Comparison of ENCODE assay signal across 1 cellular context in the genomic region with DNA sequence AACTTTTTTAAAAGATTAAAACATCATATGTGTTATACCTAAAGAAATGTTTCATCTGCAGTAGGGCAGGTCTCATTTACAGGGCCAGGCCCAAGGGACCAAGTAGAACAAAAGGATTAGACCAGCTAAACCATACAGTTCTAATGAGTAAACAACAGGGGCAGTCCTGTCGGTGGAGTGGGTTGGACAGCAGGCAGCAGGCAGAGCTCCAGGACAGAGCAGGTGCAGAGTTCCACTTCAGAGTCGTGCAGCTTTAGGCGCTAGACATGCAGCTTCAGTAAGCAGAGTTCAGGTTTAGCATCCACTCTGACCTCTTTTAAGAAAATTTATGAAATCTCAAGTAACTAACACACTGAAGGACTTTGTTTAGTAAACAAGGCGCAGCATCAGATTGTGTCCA.
TF ChIP-seq lines count a peak whose summit lies in the region.

No MANE protein-coding gene starts in this region.

TF ChIP-seq in IMR-90, 13 proteins besides CTCF, POLR2A, EP300 and RAD21 (continued from another document):
- TF ChIP-seq, protein P1, sequence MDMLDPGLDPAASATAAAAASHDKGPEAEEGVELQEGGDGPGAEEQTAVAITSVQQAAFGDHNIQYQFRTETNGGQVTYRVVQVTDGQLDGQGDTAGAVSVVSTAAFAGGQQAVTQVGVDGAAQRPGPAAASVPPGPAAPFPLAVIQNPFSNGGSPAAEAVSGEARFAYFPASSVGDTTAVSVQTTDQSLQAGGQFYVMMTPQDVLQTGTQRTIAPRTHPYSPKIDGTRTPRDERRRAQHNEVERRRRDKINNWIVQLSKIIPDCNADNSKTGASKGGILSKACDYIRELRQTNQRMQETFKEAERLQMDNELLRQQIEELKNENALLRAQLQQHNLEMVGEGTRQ (IDR thresholded peaks at IDR 0.05; ENCODE audit: low read depth, low read length), result no peak
- TF ChIP-seq MAZ (IDR thresholded peaks at IDR 0.05; ENCODE audit: borderline replicate concordance, low read depth, low read length), result no peak
- no peak for TF ChIP-seq BHLHE40 (IDR thresholded peaks at IDR 0.05; ENCODE audit: low read depth, low read length)
- TF ChIP-seq CEBPB (IDR thresholded peaks at IDR 0.05; ENCODE audit: low read depth, low read length), result no peak
- TF ChIP-seq RCOR1 (IDR thresholded peaks at IDR 0.05; ENCODE audit: insufficient replicate concordance, low read length), result no peak
- TF ChIP-seq CHD1 (IDR thresholded peaks at IDR 0.05; ENCODE audit: low read depth, low read length), result no peak
- no peak for TF ChIP-seq NFE2L2 (IDR thresholded peaks at IDR 0.05; ENCODE audit: low read depth, low read length)
- TF ChIP-seq MXI1 (IDR thresholded peaks at IDR 0.05; ENCODE audit: borderline replicate concordance, low read depth, low read length), result no peak
- TF ChIP-seq RFX5 (IDR thresholded peaks at IDR 0.05; ENCODE audit: low read depth, low read length), result no peak
- TF ChIP-seq, protein P2, sequence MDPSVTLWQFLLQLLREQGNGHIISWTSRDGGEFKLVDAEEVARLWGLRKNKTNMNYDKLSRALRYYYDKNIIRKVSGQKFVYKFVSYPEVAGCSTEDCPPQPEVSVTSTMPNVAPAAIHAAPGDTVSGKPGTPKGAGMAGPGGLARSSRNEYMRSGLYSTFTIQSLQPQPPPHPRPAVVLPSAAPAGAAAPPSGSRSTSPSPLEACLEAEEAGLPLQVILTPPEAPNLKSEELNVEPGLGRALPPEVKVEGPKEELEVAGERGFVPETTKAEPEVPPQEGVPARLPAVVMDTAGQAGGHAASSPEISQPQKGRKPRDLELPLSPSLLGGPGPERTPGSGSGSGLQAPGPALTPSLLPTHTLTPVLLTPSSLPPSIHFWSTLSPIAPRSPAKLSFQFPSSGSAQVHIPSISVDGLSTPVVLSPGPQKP (IDR thresholded peaks at IDR 0.05; ENCODE audit: borderline replicate concordance, low read depth, low read length), result no peak
- TF ChIP-seq MAFK (IDR thresholded peaks at IDR 0.05; ENCODE audit: low read depth, low read length), result no peak
- TF ChIP-seq SMC3 (IDR thresholded peaks at IDR 0.05; ENCODE audit: low read depth, low read length), result no peak
TF ChIP-seq in IMR-90: peak in this region for 0.
